In the genomic region with DNA sequence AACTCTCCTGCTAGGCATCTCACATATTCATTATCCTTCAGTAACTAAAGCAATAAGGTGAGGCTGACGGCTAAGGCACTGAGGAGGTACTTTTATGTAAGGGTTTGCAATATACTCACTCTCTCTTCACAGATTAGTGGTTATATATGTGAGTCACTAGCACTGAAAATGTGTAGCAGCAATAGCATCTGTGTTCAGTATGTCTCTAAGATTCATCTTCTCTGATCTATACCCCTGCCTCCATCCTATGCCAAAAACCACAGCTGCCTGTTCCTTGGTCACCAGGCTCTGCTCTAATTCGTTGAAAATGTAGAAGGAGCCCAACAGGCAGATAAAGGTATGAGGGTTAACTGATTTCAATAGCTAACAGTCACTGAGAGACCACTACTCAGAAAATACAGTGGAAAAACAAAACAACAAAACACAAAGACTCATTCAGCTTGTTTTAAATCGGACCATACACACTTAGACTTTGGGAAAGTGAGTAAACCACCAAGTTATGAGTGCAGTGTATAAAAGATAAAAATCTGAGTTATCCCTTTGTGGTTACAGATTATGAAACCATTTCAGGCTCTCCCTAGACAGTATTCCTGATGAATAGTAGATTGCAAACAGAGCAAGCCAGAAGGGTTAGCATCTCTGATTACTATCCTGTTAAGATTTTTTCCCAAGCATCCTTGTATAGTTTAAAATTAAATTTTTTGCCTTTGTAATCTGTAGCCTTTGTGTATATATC, we compare ENCODE assay signal across 22 cellular contexts.
DNase-seq lines count a peak whose midpoint lies in the region; ATAC-seq, FAIRE-seq and TF ChIP-seq lines count a peak whose summit lies in the region.
"Had no signal": no experiment of that assay in that cellular context is flagged by ENCODE, and none has a peak within 500 bp of the region (broad histone marks: within the 10 kb centered on the region; RNA-seq: fewer than 3 reads in every experiment).

No MANE protein-coding gene starts in this region.

- no peaks in the 10 kb centered on the region for H3K9me3 ChIP-seq in A549
- no peaks in the 10 kb centered on the region for H3K9me3 ChIP-seq in SK-N-SH
- H3K9me3 ChIP-seq in esophagus squamous epithelium, result no peaks in the 10 kb centered on the region
- H3K9me3 ChIP-seq: stomach, upper lobe of right lung had no signal

- H3K79me2 ChIP-seq in SK-N-SH (ENCODE audit: insufficient read depth), result no peaks in the 10 kb centered on the region

- WGBS in A549 (ENCODE audit: missing lambda C conversion rate), result 45% methylated on average over 3 of the region's 3 CpGs
- 8% methylated on average over 3 of the region's 3 CpGs for WGBS in SK-N-SH (ENCODE audit: low lambda C conversion rate)
- 64 to 82% methylated on average over 3 of the region's 3 CpGs for WGBS in esophagus squamous epithelium, 2 donors

- ATAC-seq in A549, result peak in 1 of 2 experiments; percentile 39; a peak in 2 of 6 replicates
- ATAC-seq: activated T-cell treated with anti-CD3 and anti-CD28 coated beads, Interleukin-2, amount 50 U/mL, for 4 hours; upper lobe of right lung had no signal

- H3K4me2 ChIP-seq in A549, result 0 out of 3 replicates have a peak overlapping the region, but pooled peaks have one; percentile 2
- peak overlapping the region; percentile 49 for H3K4me2 ChIP-seq in SK-N-SH
- H3K4me2 ChIP-seq: neural progenitor cell had no signal

- intact Hi-C loops in esophagus squamous epithelium (cut with DNase I), result no loop called here

- FAIRE-seq in A549 (lab: Jason Lieb, UNC) (peak; percentile 49), H54 (lab: Jason Lieb, UNC) (peak; percentile 93)
- FAIRE-seq: A204.1, GM12892 had no signal

- TF ChIP-seq CTCF in A549 (IDR thresholded peaks at IDR 0.05) (no peak), SK-N-SH (IDR thresholded peaks at IDR 0.05) (no peak), fibroblast of the aortic adventitia (IDR thresholded peaks at IDR 0.05; ENCODE audit: insufficient read depth, low read length) (no peak), esophagus squamous epithelium (IDR thresholded peaks at IDR 0.05) (no peak)

- no peak for TF ChIP-seq POLR2A in A549 (IDR thresholded peaks at IDR 0.05; ENCODE audit: low read length)
- no peak for TF ChIP-seq POLR2A in H54 (IDR thresholded peaks at IDR 0.05; ENCODE audit: low read depth, low read length)
- TF ChIP-seq POLR2A in esophagus squamous epithelium (IDR thresholded peaks at IDR 0.05), result no peak

- no peaks in the 10 kb centered on the region for H3K9me2 ChIP-seq in SK-N-SH

- in situ Hi-C loops in ACHN (cut with HindIII; ENCODE audit: low pct_ligation_motif_present, low pct_unique_long_range_greater_than_20kb, low sequenced_read_pairs), result no loop called here

- H3K4me1 ChIP-seq in A549, result peaks cover 34% of the 10 kb centered on the region
- peaks cover 5 to 22% of the 10 kb centered on the region in 2 experiments; a peak in 3 of 4 replicates for H3K4me1 ChIP-seq in SK-N-SH (ENCODE audit: control insufficient read depth in 1 of 2, insufficient read depth in 2 of 2, low read depth in 1 of 2, low read length in 1 of 2)
- peaks cover 0 to 7% (median 0%) of the 10 kb centered on the region in 3 donors for H3K4me1 ChIP-seq in esophagus squamous epithelium
- H3K4me1 ChIP-seq: stomach, upper lobe of right lung had no signal

- H3K4me3 ChIP-seq in A549 (no peak overlapping the region), SK-N-SH (ENCODE audit: low read depth in 2 of 2, low read length in 1 of 2) (no peak overlapping the region), fibroblast of the aortic adventitia (ENCODE audit: low read depth, low read length) (no peak overlapping the region), esophagus squamous epithelium (no peak overlapping the region)
- H3K4me3 ChIP-seq: neural progenitor cell, stomach, upper lobe of right lung had no signal

- H3K36me3 ChIP-seq in SK-N-SH (replicated peaks in 1 of 2; ENCODE audit: control insufficient read depth in 1 of 2, insufficient read depth in 2 of 2, low read length in 1 of 2) (no peaks in the 10 kb centered on the region), esophagus squamous epithelium (no peaks in the 10 kb centered on the region)
- H3K36me3 ChIP-seq: neural progenitor cell, stomach, upper lobe of right lung had no signal

- CTCF ChIA-PET in A549 (lab: Yijun Ruan, JAX) (interaction anchor here (1.0 to 1.3 kb wide), 2 partner anchors 10 to 24 kb away, joined by 3 to 5 read pairs; no protein-coding TSS in a partner anchor), SK-N-SH (lab: Yijun Ruan, JAX) (interaction anchor here (1.1 to 1.4 kb wide), 2 partner anchors 8 to 25 kb away, joined by 4 read pairs; no protein-coding TSS in a partner anchor)

- TF ChIP-seq EP300 in A549 (IDR thresholded peaks at IDR 0.05), result 0 out of 5 replicates have a peak, but pooled peaks of 1 of the 2 experiments have one; percentile 20
- peak; percentile 22 to 39; a peak in 1 of 4 replicates for TF ChIP-seq EP300 in SK-N-SH (IDR thresholded peaks at IDR 0.05; ENCODE audit: borderline replicate concordance in 1 of 2, low read depth in 1 of 2, low read length in 1 of 2)

- POLR2A ChIA-PET in A549 (lab: Yijun Ruan, JAX), result no interaction called here
- POLR2A ChIA-PET in SK-N-SH (lab: Yijun Ruan, JAX), result no interaction called here

- H3F3A ChIP-seq in SK-N-SH (replicated peaks; ENCODE audit: insufficient read depth), result peaks cover 18% of the 10 kb centered on the region

- H3K27me3 ChIP-seq in SK-N-SH (ENCODE audit: insufficient read depth), result no peaks in the 10 kb centered on the region
- H3K27me3 ChIP-seq in esophagus squamous epithelium, result no peaks in the 10 kb centered on the region
- H3K27me3 ChIP-seq: neural progenitor cell, stomach, upper lobe of right lung had no signal

- H3K27ac ChIP-seq in A549 (peak overlapping the region in 1 of 2 experiments; percentile 34; a peak in 2 of 6 replicates), SK-N-SH (ENCODE audit: low read depth in 2 of 2, low read length in 1 of 2) (peak overlapping the region; percentile 67 to 84), esophagus squamous epithelium (no peak overlapping the region)
- H3K27ac ChIP-seq: neural progenitor cell, stomach, upper lobe of right lung had no signal

- no peak overlapping the region for H2AFZ ChIP-seq in SK-N-SH (ENCODE audit: low read depth)
- H2AFZ ChIP-seq: neural progenitor cell had no signal

- no peaks in the 10 kb centered on the region for H4K20me1 ChIP-seq in SK-N-SH (ENCODE audit: insufficient read depth)

- no peak overlapping the region; the same call in 1 of the 2 replicates for H3K9ac ChIP-seq in SK-N-SH
- H3K9ac ChIP-seq: neural progenitor cell had no signal

- no peak for DNase-seq in A549 (ENCODE audit: low read depth in 1 of 2, low spot score in 1 of 2)
- DNase-seq in H54 (ENCODE audit: insufficient read length, low spot score), result no peak
- DNase-seq in SK-N-SH, result peak; percentile 10
- peak; percentile 73 for DNase-seq in fibroblast of the aortic adventitia (ENCODE audit: low read depth)
- DNase-seq in stimulated activated CD4-positive, alpha-beta T cell treated with anti-CD3 and anti-CD28 coated beads, Interleukin-4, amount 100 ng/mL, for 1 hour, result no peak
- no peak for DNase-seq in esophagus squamous epithelium (lab: John Stamatoyannopoulos, UW)
- DNase-seq in NCI-H187 treated with DMSO at 0.1 percent for 48 hours (lab: John Stamatoyannopoulos, UW), result no peak
- DNase-seq in ACHN, result no peak
- DNase-seq: activated CD4-positive, alpha-beta T cell treated with anti-CD3 and anti-CD28 coated beads, Interleukin-2, amount 50 U/mL, for 48 hours; activated naive CD8-positive, alpha-beta T cell treated with anti-CD3 and anti-CD28 coated beads for 36 hours; activated T-cell treated with anti-CD3 and anti-CD28 coated beads, Interleukin-2, amount 50 U/mL, for 4 hours; head of caudate nucleus; islet precursor cell; mesendoderm; NCI-H2029 treated with DMSO at 0.1 percent for 48 hours; NCI-H526; retina; stomach; upper lobe of right lung had no signal

- TF ChIP-seq RAD21 in A549 (conservative IDR thresholded peaks at IDR 0.05 in 1 of 2, IDR thresholded peaks at IDR 0.05 in 1 of 2) (no peak), SK-N-SH (IDR thresholded peaks at IDR 0.05; ENCODE audit: low read length) (no peak)

TF ChIP-seq in A549, 52 proteins besides CTCF, POLR2A, EP300 and RAD21 (continues in another document):
- TF ChIP-seq MAFK (IDR thresholded peaks at IDR 0.05; ENCODE audit: partially characterized antibody) (no peak), RARB (CRISPR knock-in tag; IDR thresholded peaks at IDR 0.05) (no peak), BHLHE40 (IDR thresholded peaks at IDR 0.05; ENCODE audit: low read depth, low read length) (no peak), EHF (CRISPR knock-in tag; IDR thresholded peaks at IDR 0.05) (no peak), TFCP2L1 (CRISPR knock-in tag; IDR thresholded peaks at IDR 0.05) (no peak), GATA3 (IDR thresholded peaks at IDR 0.05; ENCODE audit: borderline replicate concordance) (no peak; the same call in 1 of the 2 replicates)
- TF ChIP-seq, protein P1, sequence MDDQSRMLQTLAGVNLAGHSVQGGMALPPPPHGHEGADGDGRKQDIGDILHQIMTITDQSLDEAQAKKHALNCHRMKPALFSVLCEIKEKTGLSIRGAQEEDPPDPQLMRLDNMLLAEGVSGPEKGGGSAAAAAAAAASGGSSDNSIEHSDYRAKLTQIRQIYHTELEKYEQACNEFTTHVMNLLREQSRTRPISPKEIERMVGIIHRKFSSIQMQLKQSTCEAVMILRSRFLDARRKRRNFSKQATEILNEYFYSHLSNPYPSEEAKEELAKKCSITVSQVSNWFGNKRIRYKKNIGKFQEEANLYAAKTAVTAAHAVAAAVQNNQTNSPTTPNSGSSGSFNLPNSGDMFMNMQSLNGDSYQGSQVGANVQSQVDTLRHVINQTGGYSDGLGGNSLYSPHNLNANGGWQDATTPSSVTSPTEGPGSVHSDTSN (IDR thresholded peaks at IDR 0.05), result no peak

TF ChIP-seq in SK-N-SH, 30 proteins besides CTCF, POLR2A, EP300 and RAD21 (continues in another document):
- TF ChIP-seq NFIC (IDR thresholded peaks at IDR 0.05; ENCODE audit: borderline replicate concordance), result peak; percentile 74
- no peak for TF ChIP-seq MAX (IDR thresholded peaks at IDR 0.05; ENCODE audit: low read depth)
- TF ChIP-seq SMC3 (IDR thresholded peaks at IDR 0.05; ENCODE audit: low read depth, low read length), result no peak
- no peak for TF ChIP-seq ELF1 (IDR thresholded peaks at IDR 0.05)
- TF ChIP-seq TEAD4 (IDR thresholded peaks at IDR 0.05; ENCODE audit: borderline replicate concordance, insufficient read depth), result peak; percentile 48; the same call in 1 of the 2 replicates
- no peak for TF ChIP-seq USF1 (IDR thresholded peaks at IDR 0.05; ENCODE audit: borderline replicate concordance, low read depth)

Comparison
In these comparisons a context has a peak if more than half of its experiments do, and no peak if none do; other contexts are left out.
1. DNase-seq: peak in SK-N-SH (single experiment) and fibroblast of the aortic adventitia (single experiment); none in A549 (0 of 2), H54 (single experiment), stimulated activated CD4-positive, alpha-beta T cell treated with anti-CD3 and anti-CD28 coated beads, Interleukin-4, amount 100 ng/mL, for 1 hour (single experiment), esophagus squamous epithelium (single experiment), NCI-H187 treated with DMSO at 0.1 percent for 48 hours (single experiment) and ACHN (single experiment).
2. H3K27ac ChIP-seq: peak in SK-N-SH (2 of 2); none in esophagus squamous epithelium (0 of 4).